ENCODE assay signal across 9 cellular contexts in genomic region chrX:138748480-138748879, GRCh38. TPM values are rescaled to one million over a fixed set of nuclear protein-coding genes. Genes with fewer than 3 reads are reported as not detected.
A peak's percentile ranks its signal among the peaks of the same experiment; 100 is the strongest.
DNase-seq lines count a peak whose midpoint lies in the region; ATAC-seq, FAIRE-seq and TF ChIP-seq lines count a peak whose summit lies in the region.
"Had no signal": no experiment of that assay in that cellular context is flagged by ENCODE, and none has a peak within 500 bp of the region (broad histone marks: within the 10 kb centered on the region; RNA-seq: fewer than 3 reads in every experiment).

No MANE protein-coding gene starts in this region.

- H3K27me3 ChIP-seq in BJ (ENCODE audit: control insufficient read depth, insufficient read depth, low read length) = no peaks in the 10 kb centered on the region
- 0 out of 2 replicates have a peak, but pooled peaks cover 2% of the 10 kb centered on the region for H3K27me3 ChIP-seq in HAP-1 (ENCODE audit: low read depth)
- H3K27me3 ChIP-seq in liver (ENCODE audit: control insufficient read depth in 4 of 4, insufficient read depth in 4 of 4, low read length in 3 of 4) = peaks cover 0 to 3% (median 1%) of the 10 kb centered on the region in 4 donors

- H3K27ac ChIP-seq in liver (ENCODE audit: low read depth in 1 of 2, low read length in 2 of 2) = no peak overlapping the region

- H3K9me3 Mint-ChIP-seq in activated naive CD4-positive, alpha-beta T cell treated with anti-CD3 and anti-CD28 coated beads, Interleukin-2, amount 50 U/mL, for 72 hours = no peaks in the 10 kb centered on the region

- H3K36me3 Mint-ChIP-seq in activated naive CD4-positive, alpha-beta T cell treated with anti-CD3 and anti-CD28 coated beads, Interleukin-2, amount 50 U/mL, for 72 hours = no peaks in the 10 kb centered on the region

- in situ Hi-C loops in HAP-1 (cut with MboI; ENCODE audit: low sequenced_read_pairs) (no loop called here), astrocyte of the cerebellum (cut with HindIII; ENCODE audit: low sequenced_read_pairs) (no loop called here)

- POLR2A ChIA-PET in BJ (lab: Charles Lee) = no interaction called here

- DNase-seq in BJ (ENCODE audit: low read depth) (no peak), HAP-1 (ENCODE audit: low spot score in 2 of 2) (peak; percentile 19 to 26), astrocyte of the cerebellum (ENCODE audit: low read depth) (peak; percentile 11), occipital lobe (lab: John Stamatoyannopoulos, UW) (no peak), UCSD-AML1 (lab: John Stamatoyannopoulos, UW; ENCODE audit: unreplicated experiment) (no peak), GM19239 (ENCODE audit: insufficient read length, low spot score) (no peak)
- DNase-seq in activated naive CD4-positive, alpha-beta T cell treated with anti-CD3 and anti-CD28 coated beads, Interleukin-2, amount 50 U/mL, for 72 hours (ENCODE audit: low spot score in 2 of 2) = no peak
- DNase-seq: NCI-H2227 treated with DMSO at 0.1 percent for 48 hours had no signal

- TF ChIP-seq CTCF in BJ (IDR thresholded peaks at IDR 0.05; ENCODE audit: insufficient read depth, low read depth, low read length) (peak; percentile 33), astrocyte of the cerebellum (IDR thresholded peaks at IDR 0.05; ENCODE audit: low read depth, low read length, missing control alignments) (peak; percentile 37), liver (IDR thresholded peaks at IDR 0.05; ENCODE audit: low read depth, low read length, missing input control) (peak; percentile 32)

- CTCF ChIA-PET in BJ (lab: Yijun Ruan, JAX) = interaction anchor here (0.6 kb wide), 1 partner anchor 9 kb away, joined by 3 read pairs; no protein-coding TSS in a partner anchor

- H3K4me1 ChIP-seq in HAP-1 = no peaks in the 10 kb centered on the region
- no peaks in the 10 kb centered on the region for H3K4me1 ChIP-seq in liver (ENCODE audit: control insufficient read depth in 4 of 4, insufficient read depth in 4 of 4, low read length in 3 of 4)

- peak; percentile 19 to 61 for TF ChIP-seq RAD21 in liver (IDR thresholded peaks at IDR 0.05)

- H3K36me3 ChIP-seq in BJ (ENCODE audit: control insufficient read depth, insufficient read depth, low read length) = no peaks in the 10 kb centered on the region
- H3K36me3 ChIP-seq in HAP-1 (replicated peaks) = no peaks in the 10 kb centered on the region
- no peaks in the 10 kb centered on the region for H3K36me3 ChIP-seq in liver (ENCODE audit: control insufficient read depth in 4 of 4, insufficient read depth in 3 of 4, low read depth in 1 of 4, low read length in 3 of 4)

- no peaks in the 10 kb centered on the region for H3K9me3 ChIP-seq in HAP-1
- H3K9me3 ChIP-seq in liver (ENCODE audit: control insufficient read depth in 4 of 4, low read length in 3 of 4) = no peaks in the 10 kb centered on the region

- H3K27ac Mint-ChIP-seq in activated naive CD4-positive, alpha-beta T cell treated with anti-CD3 and anti-CD28 coated beads, Interleukin-2, amount 50 U/mL, for 72 hours = no peak overlapping the region

- 38% methylated on average over 3 of the region's 3 CpGs for WGBS in liver

- H3K9ac ChIP-seq in liver (ENCODE audit: low read depth in 1 of 2, low read length in 2 of 2) = no peak overlapping the region

- no peak overlapping the region for H3K4me3 ChIP-seq in BJ (ENCODE audit: low read depth, low read length)
- no peak overlapping the region for H3K4me3 ChIP-seq in HAP-1
- no peak overlapping the region for H3K4me3 ChIP-seq in astrocyte of the cerebellum (ENCODE audit: low read depth, low read length)
- H3K4me3 ChIP-seq in liver (ENCODE audit: low read depth in 1 of 3, low read length in 3 of 3) = no peak overlapping the region

- no peak for FAIRE-seq in GM19239 (lab: Jason Lieb, UNC)

- ATAC-seq in activated naive CD4-positive, alpha-beta T cell treated with anti-CD3 and anti-CD28 coated beads, Interleukin-2, amount 50 U/mL, for 72 hours = no peak

TF ChIP-seq in liver, 16 proteins besides CTCF, POLR2A, EP300 and RAD21:
- no peak for TF ChIP-seq YY1 (IDR thresholded peaks at IDR 0.05)
- TF ChIP-seq TAF1 (conservative IDR thresholded peaks at IDR 0.05) = no peak
- no peak for TF ChIP-seq HNF4G (IDR thresholded peaks at IDR 0.05)
- TF ChIP-seq SP1 (IDR thresholded peaks at IDR 0.05) = no peak
- no peak for TF ChIP-seq NR2F2 (IDR thresholded peaks at IDR 0.05)
- no peak for TF ChIP-seq EGR1 (IDR thresholded peaks at IDR 0.05; ENCODE audit: low read depth in 2 of 2)

RNA-seq across cellular contexts. Expression of gene FGF13, which starts 37.0 kb away (rescaled TPM):
- polyA plus RNA-seq in BJ (2011; rRNA removed) = not detected in 2 replicates
- polyA minus RNA-seq in BJ (2011; rRNA and poly(A)+ RNA removed) = not detected in 2 replicates
- total RNA-seq in liver = 1 to 10 TPM in 1 of 2 donors, under 1 TPM in 1; 0.84 to 2.2 TPM
- polyA plus RNA-seq in liver = under 1 TPM; 0.51 to 0.74 TPM
- 136 TPM for total RNA-seq in occipital lobe
- total RNA-seq in activated naive CD4-positive, alpha-beta T cell treated with anti-CD3 and anti-CD28 coated beads, Interleukin-2, amount 50 U/mL, for 72 hours = not detected

Comparison
In these comparisons a context has a peak if more than half of its experiments do, and no peak if none do; other contexts are left out.
1. DNase-seq: peak in HAP-1 (2 of 2) and astrocyte of the cerebellum (single experiment); none in BJ (single experiment), occipital lobe (single experiment), activated naive CD4-positive, alpha-beta T cell treated with anti-CD3 and anti-CD28 coated beads, Interleukin-2, amount 50 U/mL, for 72 hours (0 of 2), UCSD-AML1 (single experiment) and GM19239 (single experiment).
2. RNA of gene FGF13, which starts 37.0 kb away (total RNA-seq): 136 TPM in occipital lobe (single experiment); 0.84 to 2.2 TPM in liver and not detected in activated naive CD4-positive, alpha-beta T cell treated with anti-CD3 and anti-CD28 coated beads, Interleukin-2, amount 50 U/mL, for 72 hours; every median in the first group is over 10 times any median in the second.
3. Peak in every context shown above with its lines, with median percentiles within 50 percentile points of each other: CTCF ChIP-seq.